In the genomic region with DNA sequence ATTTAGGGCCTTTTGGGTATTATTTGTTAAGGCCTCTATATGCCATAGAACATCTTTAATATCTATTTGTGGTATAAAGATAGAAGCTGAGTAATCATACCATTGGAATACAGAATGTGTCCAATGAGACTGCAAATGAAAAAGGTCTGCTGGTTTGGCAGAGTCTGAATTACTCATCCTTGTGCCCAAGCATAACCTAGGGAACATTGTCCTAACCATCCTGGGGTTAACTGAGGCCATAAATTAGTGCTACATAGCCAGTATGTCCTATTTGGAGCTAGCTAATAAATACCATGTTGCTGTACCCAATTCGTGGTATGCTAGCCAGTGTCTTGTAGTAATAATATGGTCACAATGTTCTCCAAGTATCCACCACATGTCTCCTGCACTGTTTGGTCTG, we compare ENCODE assay signal across 29 cellular contexts.
"Had no signal": no experiment of that assay in that cellular context is flagged by ENCODE, and none has a peak within 500 bp of the region (broad histone marks: within the 10 kb centered on the region; RNA-seq: fewer than 3 reads in every experiment).

No MANE protein-coding gene starts in this region.

- H3K27ac ChIP-seq: ascending aorta, breast epithelium, cardiac muscle cell, colonic mucosa, epithelial cell of prostate, esophagus squamous epithelium, gastrocnemius medialis, heart left ventricle had no signal

- H3K36me3 ChIP-seq: ascending aorta, breast epithelium, colonic mucosa had no signal

- H3K27me3 ChIP-seq: ascending aorta, breast epithelium, cardiac muscle cell, colonic mucosa, esophagus squamous epithelium, gastrocnemius medialis, heart left ventricle had no signal

- H3K4me3 ChIP-seq: ascending aorta, breast epithelium, cardiac muscle cell, colonic mucosa, esophagus squamous epithelium, gastrocnemius medialis, heart left ventricle had no signal

- H3K9me3 ChIP-seq: ascending aorta, breast epithelium, colonic mucosa, esophagus squamous epithelium, gastrocnemius medialis, heart left ventricle had no signal

- DNase-seq: activated CD4-positive, alpha-beta memory T cell treated with anti-CD3 and anti-CD28 coated beads, Interleukin-2, amount 10 ng/mL, durations not matched to agents 7 days and 5 days; activated CD4-positive, alpha-beta T cell treated with anti-CD3 and anti-CD28 coated beads for 36 hours; activated CD4-positive, alpha-beta T cell treated with anti-CD3 and anti-CD28 coated beads, Interleukin-2, amount 10 ng/mL, durations not matched to agents 7 days and 5 days; activated CD4-positive, alpha-beta T cell treated with anti-CD3 and anti-CD28 coated beads, Interleukin-2, amount 50 U/mL, for 4 hours; activated CD4-positive, CD25-positive, alpha-beta regulatory T cell; activated CD4-positive, CD25-positive, alpha-beta regulatory T cell treated with anti-CD3 and anti-CD28 coated beads, Interleukin-2, amount 50 U/mL, for 72 hours; activated CD8-positive, alpha-beta memory T cell treated with anti-CD3 and anti-CD28 coated beads, Interleukin-2, amount 50 U/mL, for 48 hours; activated gamma-delta T cell; activated naive CD4-positive, alpha-beta T cell; activated naive CD4-positive, alpha-beta T cell treated with anti-CD3 and anti-CD28 coated beads, Interleukin-2, amount 10 ng/mL, durations not matched to agents 7 days and 5 days; activated naive CD8-positive, alpha-beta T cell treated with anti-CD3 and anti-CD28 coated beads, Interleukin-2, amount 10 ng/mL, durations not matched to agents 7 days and 5 days; activated T-cell treated with anti-CD3 and anti-CD28 coated beads for 4 hours; activated T-cell treated with anti-CD3 and anti-CD28 coated beads, Interleukin-2, amount 50 U/mL, for 24 hours; activated T-cell treated with anti-CD3 and anti-CD28 coated beads, Interleukin-2, amount 50 U/mL, for 72 hours; central memory CD4-positive, alpha-beta T cell; cerebellar nuclear complex; colonic mucosa; effector CD8-positive, alpha-beta T cell; esophagus squamous epithelium; gastrocnemius medialis; glutamatergic neuron; heart left ventricle; T-helper 1 cell; T-helper 17 cell had no signal

- H3K4me1 ChIP-seq: ascending aorta, breast epithelium, colonic mucosa, esophagus squamous epithelium, gastrocnemius medialis, heart left ventricle had no signal

- ATAC-seq: activated CD4-positive, alpha-beta T cell treated with anti-CD3 and anti-CD28 coated beads for 36 hours; activated naive CD4-positive, alpha-beta T cell treated with anti-CD3 and anti-CD28 coated beads, Interleukin-2, amount 50 U/mL, for 72 hours; activated T-cell treated with anti-CD3 and anti-CD28 coated beads, Interleukin-2, amount 50 U/mL, for 72 hours; gastrocnemius medialis; heart left ventricle; T-helper 17 cell had no signal
